ENCODE assay signal across 8 cellular contexts in the genomic region with DNA sequence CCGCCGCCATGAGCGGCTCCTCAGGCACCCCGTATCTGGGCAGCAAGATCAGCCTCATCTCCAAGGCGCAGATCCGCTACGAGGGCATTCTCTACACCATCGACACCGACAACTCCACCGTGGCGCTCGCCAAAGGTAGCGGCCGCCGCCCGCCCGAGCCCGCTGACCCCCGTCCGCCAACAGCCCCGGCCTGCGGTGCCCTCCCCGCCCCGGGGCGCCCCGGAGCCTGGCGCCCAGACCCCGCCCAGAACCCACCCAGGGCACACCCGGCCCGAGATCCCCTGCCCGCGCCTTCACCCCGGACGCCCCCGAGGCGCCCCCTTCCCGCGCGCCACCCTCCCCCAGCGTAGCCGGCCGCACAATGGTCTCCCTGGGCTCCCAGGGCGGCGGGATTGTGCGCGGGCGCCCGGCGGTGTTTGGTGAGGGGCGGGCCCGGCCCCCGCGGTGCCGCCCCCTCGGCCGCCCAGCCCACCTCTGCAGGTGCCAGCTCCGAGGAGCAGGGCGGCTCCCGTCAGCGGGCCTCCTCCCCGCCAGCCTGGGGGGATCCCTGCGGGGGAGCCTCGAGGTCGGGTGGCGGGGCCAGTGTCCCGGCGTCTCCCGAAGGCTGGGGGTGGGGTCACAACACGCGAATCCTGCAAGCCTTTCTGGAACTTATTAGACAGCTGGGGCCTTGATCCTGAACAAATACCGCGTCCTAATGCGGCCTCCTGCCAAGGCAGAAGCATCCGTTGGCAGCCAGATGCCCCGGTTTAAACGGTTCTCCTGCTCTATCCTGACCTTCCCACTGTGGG. TPM values are rescaled to one million over a fixed set of nuclear protein-coding genes. Genes with fewer than 3 reads are reported as not detected.
A peak's percentile ranks its signal among the peaks of the same experiment; 100 is the strongest.
DNase-seq lines count a peak whose midpoint lies in the region; ATAC-seq and TF ChIP-seq lines count a peak whose summit lies in the region.

No MANE protein-coding gene starts in this region.

- no peak for TF ChIP-seq CTCF in DOHH2 (IDR thresholded peaks at IDR 0.05; ENCODE audit: low read depth, low read length, poor library complexity, severe bottlenecking)
- no peak for TF ChIP-seq CTCF in lower lobe of right lung (IDR thresholded peaks at IDR 0.05)

- peak overlapping the region; percentile 57 for H3K27ac Mint-ChIP-seq in T-helper 1 cell treated with Interleukin-12 subunit alpha and Interleukin-12 subunit beta and Interleukin-4 antibody, amounts not matched to agents 30 μg/mL and 1 μg/mL, for 36 hours

- DNase-seq in HuH-7 (ENCODE audit: low spot score) (peak; percentile 67), lower lobe of right lung (no peak), substantia nigra (lab: John Stamatoyannopoulos, UW) (peak in 9 of 49 donors; percentile 7 to 69 (median 46)), SK-N-DZ (ENCODE audit: low spot score) (no peak)
- peak; percentile 31 for DNase-seq in central memory CD4-positive, alpha-beta T cell

- peak; percentile 13 for ATAC-seq in GM21381 (IDR thresholded peaks at IDR 0.05; ENCODE audit: unreplicated experiment)
- ATAC-seq in lower lobe of right lung = peak; percentile 41 to 59

- H3K27me3 ChIP-seq in DOHH2 (ENCODE audit: control insufficient read depth, low read length) = no peaks in the 10 kb centered on the region
- no peaks in the 10 kb centered on the region for H3K27me3 ChIP-seq in lower lobe of right lung (ENCODE audit: low read depth)

- H3K36me3 Mint-ChIP-seq in T-helper 1 cell treated with Interleukin-12 subunit alpha and Interleukin-12 subunit beta and Interleukin-4 antibody, amounts not matched to agents 30 μg/mL and 1 μg/mL, for 36 hours (ENCODE audit: low read depth) = peaks cover 18% of the 10 kb centered on the region

- intact Hi-C loops in lower lobe of right lung (cut with DNase I) = no loop called here

- peaks cover 14% of the 10 kb centered on the region for H4K20me1 ChIP-seq in DOHH2 (ENCODE audit: control insufficient read depth, insufficient read depth, low read depth, low read length)

- peaks cover 8% of the 10 kb centered on the region; the same call in 1 of the 2 replicates for H3F3A ChIP-seq in DOHH2 (ENCODE audit: control insufficient read depth, insufficient read depth)

- no peaks in the 10 kb centered on the region for H3K9me2 ChIP-seq in DOHH2 (replicated peaks; ENCODE audit: control insufficient read depth, low read length)

- H3K4me1 ChIP-seq in DOHH2 (ENCODE audit: control insufficient read depth, low read length) (peaks cover 33% of the 10 kb centered on the region), lower lobe of right lung (peaks cover 25% of the 10 kb centered on the region)

- H3K9me3 Mint-ChIP-seq in T-helper 1 cell treated with Interleukin-12 subunit alpha and Interleukin-12 subunit beta and Interleukin-4 antibody, amounts not matched to agents 30 μg/mL and 1 μg/mL, for 36 hours = no peaks in the 10 kb centered on the region

- H3K27me3 Mint-ChIP-seq in T-helper 1 cell treated with Interleukin-12 subunit alpha and Interleukin-12 subunit beta and Interleukin-4 antibody, amounts not matched to agents 30 μg/mL and 1 μg/mL, for 36 hours (ENCODE audit: low read depth) = no peaks in the 10 kb centered on the region

- H3K79me2 ChIP-seq in DOHH2 (ENCODE audit: control insufficient read depth, low read length) = peaks cover 34% of the 10 kb centered on the region

- H3K27ac ChIP-seq in DOHH2 (ENCODE audit: low read depth, low read length) (peak overlapping the region; percentile 35), lower lobe of right lung (peak overlapping the region; percentile 81), substantia nigra (ENCODE audit: low read depth, low read length, poor library complexity, severe bottlenecking) (peak overlapping the region; percentile 61)

- peak overlapping the region; percentile 84 for H3K4me3 Mint-ChIP-seq in T-helper 1 cell treated with Interleukin-12 subunit alpha and Interleukin-12 subunit beta and Interleukin-4 antibody, amounts not matched to agents 30 μg/mL and 1 μg/mL, for 36 hours

- no peaks in the 10 kb centered on the region for H3K9me3 ChIP-seq in DOHH2 (ENCODE audit: control insufficient read depth, insufficient read depth, low read length)
- no peaks in the 10 kb centered on the region for H3K9me3 ChIP-seq in lower lobe of right lung

- H3K4me2 ChIP-seq in DOHH2 (ENCODE audit: low read length) = peak overlapping the region; percentile 98

- peak overlapping the region; percentile 87 for H3K4me3 ChIP-seq in DOHH2 (ENCODE audit: low read length)
- peak overlapping the region; percentile 78 for H3K4me3 ChIP-seq in lower lobe of right lung

- peaks cover 47% of the 10 kb centered on the region for H3K36me3 ChIP-seq in DOHH2 (ENCODE audit: control insufficient read depth, low read length)
- peaks cover 37% of the 10 kb centered on the region for H3K36me3 ChIP-seq in lower lobe of right lung

- H3K4me1 Mint-ChIP-seq in T-helper 1 cell treated with Interleukin-12 subunit alpha and Interleukin-12 subunit beta and Interleukin-4 antibody, amounts not matched to agents 30 μg/mL and 1 μg/mL, for 36 hours (ENCODE audit: low read depth) = peaks cover 21% of the 10 kb centered on the region

RNA-seq across cellular contexts. Expression of a gene that starts 0.6 kb away (rescaled TPM):
- total RNA-seq in lower lobe of right lung = 36.8 TPM
- 118 and 122 TPM in 2 replicates for polyA plus RNA-seq in SK-N-DZ (2014; cell fraction: cytosol; rRNA removed)
- 111 and 131 TPM in 2 replicates for polyA plus RNA-seq in SK-N-DZ (2014; cell fraction: nucleus; rRNA removed)

RNA-seq across cellular contexts. Expression of a gene that starts 20.3 kb away (rescaled TPM):
- 223 TPM for total RNA-seq in lower lobe of right lung
- polyA plus RNA-seq in SK-N-DZ (2014; cell fraction: cytosol; rRNA removed) = 1,037 and 1,133 TPM in 2 replicates
- 962 and 1,204 TPM in 2 replicates for polyA plus RNA-seq in SK-N-DZ (2014; cell fraction: nucleus; rRNA removed)

RNA-seq across cellular contexts. Expression of a gene that starts 20.7 kb away (rescaled TPM):
- total RNA-seq in lower lobe of right lung = 17.8 TPM
- polyA plus RNA-seq in SK-N-DZ (2014; cell fraction: cytosol; rRNA removed) = 44.5 and 49.5 TPM in 2 replicates
- 51.7 and 69.4 TPM in 2 replicates for polyA plus RNA-seq in SK-N-DZ (2014; cell fraction: nucleus; rRNA removed)

RNA-seq across cellular contexts. Expression of a gene that starts 57.2 kb away (rescaled TPM):
- 17.6 TPM for total RNA-seq in lower lobe of right lung
- polyA plus RNA-seq in SK-N-DZ (2014; cell fraction: cytosol; rRNA removed) = 10.3 and 18.0 TPM in 2 replicates
- polyA plus RNA-seq in SK-N-DZ (2014; cell fraction: nucleus; rRNA removed) = 15.1 and 21.0 TPM in 2 replicates

RNA-seq across cellular contexts. Expression of a gene that starts 60.0 kb away (rescaled TPM):
- total RNA-seq in lower lobe of right lung = 27.1 TPM
- polyA plus RNA-seq in SK-N-DZ (2014; cell fraction: cytosol; rRNA removed) = 39.2 and 49.2 TPM in 2 replicates
- polyA plus RNA-seq in SK-N-DZ (2014; cell fraction: nucleus; rRNA removed) = 24.7 and 44.5 TPM in 2 replicates

Comparison
In these comparisons a context has a peak if more than half of its experiments do, and no peak if none do; other contexts are left out.
1. DNase-seq: peak in HuH-7 (single experiment) and central memory CD4-positive, alpha-beta T cell (single experiment); none in lower lobe of right lung (single experiment) and SK-N-DZ (single experiment).
2. Peak in every context shown above with its lines, with median percentiles within 50 percentile points of each other: H3K27ac ChIP-seq.